In genomic region chr10:60942604-60943269, GRCh38 we compare ENCODE assay signal across 8 cellular contexts. TPM values are rescaled to one million over a fixed set of nuclear protein-coding genes. Genes with fewer than 3 reads are reported as not detected.
DNase-seq lines count a peak whose midpoint lies in the region; ATAC-seq and TF ChIP-seq lines count a peak whose summit lies in the region.

No MANE protein-coding gene starts in this region.

- peak overlapping the region; percentile 30 to 83 (median 58) for H3K4me3 Mint-ChIP-seq in naive thymus-derived CD4-positive, alpha-beta T cell

- peaks cover 54 to 88% (median 75%) of the 10 kb centered on the region in 5 donors for H3K27me3 Mint-ChIP-seq in naive thymus-derived CD4-positive, alpha-beta T cell

- no TSS peak for BruUV-seq in A673 (replicated peaks; lab: Mats Ljungman, UMichigan)

- peaks cover 6 to 17% (median 12%) of the 10 kb centered on the region in 7 donors for H3K4me1 Mint-ChIP-seq in naive thymus-derived CD4-positive, alpha-beta T cell

- CTCF ChIA-PET in A673 (lab: Charles Lee) = no interaction called here
- CTCF ChIA-PET in naive thymus-derived CD4-positive, alpha-beta T cell (lab: Charles Lee) = interaction anchor here (0.6 kb wide), 1 partner anchor 40 kb away, joined by 5 read pairs; no protein-coding TSS in a partner anchor

- DNase-seq in A673 (ENCODE audit: low spot score) (no peak), WERI-Rb-1 (peak; percentile 9), fibroblast of gingiva (ENCODE audit: low read depth) (peak; percentile 11), NCI-H226 (no peak)
- DNase-seq in naive thymus-derived CD4-positive, alpha-beta T cell = peak in 4 of 9 donors; percentile 6 to 53 (median 12)

- peaks cover 0 to 6% (median 0%) of the 10 kb centered on the region in 5 donors for H3K36me3 Mint-ChIP-seq in naive thymus-derived CD4-positive, alpha-beta T cell

- no peaks in the 10 kb centered on the region for H3K36me3 ChIP-seq in A673 (ENCODE audit: insufficient read depth, low read length, poor library complexity, severe bottlenecking)
- 0 out of 2 replicates have a peak, but pooled peaks cover 3% of the 10 kb centered on the region for H3K36me3 ChIP-seq in WERI-Rb-1
- no peaks in the 10 kb centered on the region for H3K36me3 ChIP-seq in naive thymus-derived CD4-positive, alpha-beta T cell (ENCODE audit: control insufficient read depth in 2 of 3, insufficient read depth in 3 of 3, low read length in 3 of 3)

- POLR2A ChIA-PET in A673 (lab: Charles Lee; ENCODE audit: low non-redundant PET) = interaction anchor here (0.6 kb wide), 1 partner anchor 689 kb away, joined by 3 read pairs; no protein-coding TSS in a partner anchor
- POLR2A ChIA-PET in naive thymus-derived CD4-positive, alpha-beta T cell (lab: Charles Lee) = no interaction called here

- H3K27ac Mint-ChIP-seq in naive thymus-derived CD4-positive, alpha-beta T cell = peak overlapping the region in 1 of 9 donors; percentile 59

- TF ChIP-seq CTCF in A673 (conservative IDR thresholded peaks at IDR 0.05; ENCODE audit: low read depth, low read length) = no peak
- TF ChIP-seq CTCF in WERI-Rb-1 (IDR thresholded peaks at IDR 0.05; ENCODE audit: low read depth, low read length) = no peak

- H3K27me3 ChIP-seq in A673 (replicated peaks; ENCODE audit: insufficient read depth, low read depth, low read length, poor library complexity) = no peaks in the 10 kb centered on the region
- no peaks in the 10 kb centered on the region for H3K27me3 ChIP-seq in WERI-Rb-1 (ENCODE audit: insufficient read depth, low read depth, severe bottlenecking)
- H3K27me3 ChIP-seq in naive thymus-derived CD4-positive, alpha-beta T cell (ENCODE audit: control insufficient read depth in 2 of 2, insufficient read depth in 2 of 2, low read length in 2 of 2) = peaks cover 4 to 9% of the 10 kb centered on the region in 2 donors

- H3K9me3 Mint-ChIP-seq in naive thymus-derived CD4-positive, alpha-beta T cell = peaks cover 0 to 4% (median 0%) of the 10 kb centered on the region in 11 donors

- peaks cover 14% of the 10 kb centered on the region for H3K4me1 ChIP-seq in A673 (ENCODE audit: insufficient read depth, low read length, poor library complexity, severe bottlenecking)
- peaks cover 6 to 9% of the 10 kb centered on the region in 2 donors for H3K4me1 ChIP-seq in naive thymus-derived CD4-positive, alpha-beta T cell (ENCODE audit: control insufficient read depth in 2 of 2, insufficient read depth in 2 of 2, low read length in 2 of 2)

- peak; percentile 62 for ATAC-seq in GM18502 (IDR thresholded peaks at IDR 0.05; ENCODE audit: poor library complexity, unreplicated experiment)
- peak; percentile 45 for ATAC-seq in HG03135 (IDR thresholded peaks at IDR 0.05; ENCODE audit: unreplicated experiment)
- ATAC-seq in naive thymus-derived CD4-positive, alpha-beta T cell = peak; percentile 57
- ATAC-seq in GM19455 (IDR thresholded peaks at IDR 0.05; ENCODE audit: unreplicated experiment) = no peak

- intact Hi-C loops in A673 (cut with micrococcal nuclease; ENCODE audit: unreplicated experiment) = no loop called here
- intact Hi-C loops in naive thymus-derived CD4-positive, alpha-beta T cell (cut with micrococcal nuclease) = loop anchor here in 1 of 2 donors (2.0 kb wide), 1 partner anchor 22 kb away; no protein-coding TSS in a partner anchor

- H3K27ac ChIP-seq in A673 (ENCODE audit: low read depth, low read length, poor library complexity, severe bottlenecking) (no peak overlapping the region), WERI-Rb-1 (peak overlapping the region; percentile 96)
- H3K27ac ChIP-seq in naive thymus-derived CD4-positive, alpha-beta T cell (ENCODE audit: low read depth, low read length) = no peak overlapping the region

- H3K9me3 ChIP-seq in A673 (ENCODE audit: low read depth, low read length, poor library complexity, severe bottlenecking) (no peaks in the 10 kb centered on the region), WERI-Rb-1 (ENCODE audit: severe bottlenecking) (no peaks in the 10 kb centered on the region)
- H3K9me3 ChIP-seq in naive thymus-derived CD4-positive, alpha-beta T cell (ENCODE audit: control insufficient read depth in 2 of 3, low read length in 3 of 3) = no peaks in the 10 kb centered on the region

- H3K4me3 ChIP-seq in A673 (ENCODE audit: low read depth, low read length, poor library complexity, severe bottlenecking) = peak overlapping the region; percentile 64
- peak overlapping the region; percentile 96 for H3K4me3 ChIP-seq in WERI-Rb-1 (ENCODE audit: low read depth, low read length)
- no peak overlapping the region for H3K4me3 ChIP-seq in naive thymus-derived CD4-positive, alpha-beta T cell (ENCODE audit: low read length)

RNA-seq across cellular contexts. Expression of gene RHOBTB1, which starts 1.2 kb away (rescaled TPM):
- 5.2 and 7.5 TPM in 2 replicates for total RNA-seq in A673 (2021)
- 1 to 10 TPM in 1 of 5 experiments, under 1 TPM in 3, not detected in 1; 0.11 to 1.1 (median 0.22) TPM for total RNA-seq in naive thymus-derived CD4-positive, alpha-beta T cell
- polyA plus RNA-seq in naive thymus-derived CD4-positive, alpha-beta T cell = not detected

Comparison
In these comparisons a context has a peak if more than half of its experiments do, and no peak if none do; other contexts are left out.
1. DNase-seq: peak in WERI-Rb-1 (single experiment) and fibroblast of gingiva (single experiment); none in A673 (single experiment) and NCI-H226 (single experiment).